In the genomic region with DNA sequence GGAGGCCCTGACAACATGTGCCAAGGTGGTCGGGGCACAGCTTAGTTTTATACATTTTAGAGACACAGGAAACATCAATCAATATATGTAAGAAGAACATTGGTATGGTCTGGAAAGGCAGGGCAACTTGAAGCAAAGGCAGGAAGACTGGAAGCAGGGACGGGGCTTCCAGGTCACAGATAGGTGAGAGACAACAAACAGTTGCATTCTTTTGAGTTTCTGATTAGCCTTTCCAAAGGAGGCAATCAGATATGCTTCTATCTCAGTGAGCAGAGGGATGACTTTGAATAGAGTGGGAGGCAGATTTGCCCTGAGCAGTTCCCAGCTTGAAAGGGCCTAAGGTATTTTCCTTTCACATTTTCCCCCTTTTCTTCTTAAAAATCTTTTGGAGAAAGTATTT, we compare ENCODE assay signal across 26 cellular contexts.
"Had no signal": no experiment of that assay in that cellular context is flagged by ENCODE, and none has a peak within 500 bp of the region (broad histone marks: within the 10 kb centered on the region; RNA-seq: fewer than 3 reads in every experiment).

No MANE protein-coding gene starts in this region.

- H3K9me3 Mint-ChIP-seq: stimulated activated naive B cell treated with anti-CD40 and anti-IgM and Interleukin-4, amounts not matched to agents 10 μg/mL and 1 μg/mL and 100 μg/mL, for 72 hours had no signal

- H3K9me3 ChIP-seq: colonic mucosa, esophagus muscularis mucosa, right lobe of liver, thoracic aorta, upper lobe of left lung had no signal

- ATAC-seq: foreskin keratinocyte; gastroesophageal sphincter; heart left ventricle; left lobe of liver; naive thymus-derived CD4-positive, alpha-beta T cell; pancreas; right lobe of liver; stimulated activated naive B cell treated with anti-CD40 and anti-IgM and Interleukin-4, amounts not matched to agents 10 μg/mL and 1 μg/mL and 100 μg/mL, for 72 hours had no signal

- H3K4me1 Mint-ChIP-seq: naive thymus-derived CD4-positive, alpha-beta T cell; nephron; stimulated activated naive B cell treated with anti-CD40 and anti-IgM and Interleukin-4, amounts not matched to agents 10 μg/mL and 1 μg/mL and 100 μg/mL, for 72 hours had no signal

- H3K27ac Mint-ChIP-seq: dendritic cell treated with granulocyte-macrophage colony-stimulating factor and Interleukin-4, amounts not matched to agents 40 ng/mL and 50 ng/mL, for 4 days; naive thymus-derived CD4-positive, alpha-beta T cell; nephron; stimulated activated naive B cell treated with anti-CD40 and anti-IgM and Interleukin-4, amounts not matched to agents 10 μg/mL and 1 μg/mL and 100 μg/mL, for 72 hours; stimulated activated naive CD8-positive, alpha-beta T cell treated with anti-CD3 and anti-CD28 coated beads, Interleukin-15, Interleukin-2, amounts not matched to agents 100 ng/mL and 50 ng/mL, for 24 hours had no signal

- H3K4me3 Mint-ChIP-seq: dendritic cell treated with granulocyte-macrophage colony-stimulating factor and Interleukin-4, amounts not matched to agents 40 ng/mL and 50 ng/mL, for 4 days; naive thymus-derived CD4-positive, alpha-beta T cell; nephron; stimulated activated naive B cell treated with anti-CD40 and anti-IgM and Interleukin-4, amounts not matched to agents 10 μg/mL and 1 μg/mL and 100 μg/mL, for 72 hours; stimulated activated naive CD8-positive, alpha-beta T cell treated with anti-CD3 and anti-CD28 coated beads, Interleukin-15, Interleukin-2, amounts not matched to agents 100 ng/mL and 50 ng/mL, for 24 hours had no signal

- H2AFZ ChIP-seq: hepatocyte had no signal

- H3K27me3 ChIP-seq: colonic mucosa, esophagus muscularis mucosa, foreskin keratinocyte, gastroesophageal sphincter, heart left ventricle, hepatocyte, pancreas, right lobe of liver, tibial nerve, upper lobe of left lung had no signal

- H3K27me3 Mint-ChIP-seq: dendritic cell treated with granulocyte-macrophage colony-stimulating factor and Interleukin-4, amounts not matched to agents 40 ng/mL and 50 ng/mL, for 4 days; stimulated activated naive B cell treated with anti-CD40 and anti-IgM and Interleukin-4, amounts not matched to agents 10 μg/mL and 1 μg/mL and 100 μg/mL, for 72 hours; stimulated activated naive CD8-positive, alpha-beta T cell treated with anti-CD3 and anti-CD28 coated beads, Interleukin-15, Interleukin-2, amounts not matched to agents 100 ng/mL and 50 ng/mL, for 24 hours had no signal

- DNase-seq: colonic mucosa; effector CD8-positive, alpha-beta T cell; foreskin keratinocyte; heart left ventricle; kidney; mesenchymal stem cell; midbrain; naive thymus-derived CD4-positive, alpha-beta T cell; pancreas; retina; right lobe of liver; small intestine; stimulated activated CD4-positive, alpha-beta T cell treated with anti-CD3 and anti-CD28 coated beads, Interleukin-15, amount 100 ng/mL, for 24 hours; stimulated activated CD4-positive, alpha-beta T cell treated with anti-CD3 and anti-CD28 coated beads, Interleukin-2, amount 100 ng/mL, for 48 hours; stimulated activated naive B cell treated with anti-CD40 and anti-IgM and Interleukin-4, amounts not matched to agents 10 μg/mL and 1 μg/mL and 100 μg/mL, for 72 hours; upper lobe of left lung had no signal

- H3K79me2 ChIP-seq: hepatocyte had no signal

- H3K36me3 ChIP-seq: colonic mucosa, esophagus muscularis mucosa, gastroesophageal sphincter, heart left ventricle, pancreas, right lobe of liver, thoracic aorta, tibial nerve, upper lobe of left lung had no signal

- H3K4me3 ChIP-seq: colonic mucosa, esophagus muscularis mucosa, gastroesophageal sphincter, heart left ventricle, hepatocyte, lung, pancreas, right lobe of liver, thoracic aorta, tibial nerve, upper lobe of left lung had no signal

- H3K36me3 Mint-ChIP-seq: naive thymus-derived CD4-positive, alpha-beta T cell; stimulated activated naive B cell treated with anti-CD40 and anti-IgM and Interleukin-4, amounts not matched to agents 10 μg/mL and 1 μg/mL and 100 μg/mL, for 72 hours had no signal

- H3K4me1 ChIP-seq: colonic mucosa, esophagus muscularis mucosa, foreskin keratinocyte, gastroesophageal sphincter, heart left ventricle, pancreas, right lobe of liver, tibial nerve, upper lobe of left lung had no signal

- H3K27ac ChIP-seq: colonic mucosa, esophagus muscularis mucosa, foreskin keratinocyte, gastroesophageal sphincter, heart left ventricle, hepatocyte, pancreas, right lobe of liver, thoracic aorta, tibial nerve, upper lobe of left lung had no signal

- H3K4me2 ChIP-seq: hepatocyte had no signal
